8 cellular contexts compared by ENCODE assay signal in the genomic region with DNA sequence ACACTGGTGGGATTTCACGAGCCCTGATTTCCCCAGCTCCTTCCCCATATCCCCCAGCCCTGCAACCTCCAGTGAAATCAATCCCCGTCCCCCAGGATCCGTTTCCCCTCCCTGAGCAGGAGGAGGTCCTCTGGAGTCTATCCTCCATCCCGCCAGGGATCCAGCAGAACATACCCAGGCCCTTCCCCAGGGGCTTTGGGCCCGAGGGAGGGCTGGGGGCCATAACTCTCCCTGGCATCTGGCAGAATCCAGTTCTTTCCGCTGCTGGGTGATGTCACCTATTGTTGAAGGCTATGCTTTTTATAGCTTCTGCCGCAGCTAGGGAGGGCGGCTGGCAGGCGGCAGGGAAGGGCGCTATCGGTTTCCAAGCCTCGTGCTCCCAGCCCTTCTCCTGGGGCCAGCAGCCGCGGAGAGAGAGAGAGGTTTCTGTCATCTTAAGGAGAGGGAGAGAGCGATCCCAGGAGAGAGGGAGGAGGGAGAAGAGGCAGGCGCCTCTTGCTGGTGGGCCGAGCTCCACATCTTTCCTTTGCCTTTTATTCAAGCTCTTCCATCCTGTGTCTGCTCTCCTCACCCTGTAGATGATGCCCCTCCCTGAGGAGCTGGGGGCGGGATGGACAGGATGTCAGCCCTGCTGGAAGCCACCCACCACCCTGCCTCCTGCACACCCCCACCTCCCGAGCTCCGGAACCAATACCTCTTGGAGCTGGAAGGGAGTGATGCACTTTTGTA.
DNase-seq lines count a peak whose midpoint lies in the region; ATAC-seq and TF ChIP-seq lines count a peak whose summit lies in the region.

No MANE protein-coding gene starts in this region.

- H3K4me1 ChIP-seq in H9 (ENCODE audit: insufficient read depth, low read length) = no peaks in the 10 kb centered on the region; the same call in 1 of the 2 replicates
- H3K4me1 ChIP-seq in RWPE2 (ENCODE audit: insufficient read depth, poor library complexity, severe bottlenecking) = no peaks in the 10 kb centered on the region
- H3K4me1 ChIP-seq in rectal smooth muscle tissue (ENCODE audit: control insufficient read depth, insufficient read depth, low read length) = peaks cover 10% of the 10 kb centered on the region

- H3K9ac ChIP-seq in H9 (ENCODE audit: extremely low read depth, insufficient read length, low read length) = no peak overlapping the region
- H3K9ac ChIP-seq in rectal smooth muscle tissue (ENCODE audit: low read length) = no peak overlapping the region

- H3K27me3 Mint-ChIP-seq in H9 (ENCODE audit: low read depth) (peaks cover 2% of the 10 kb centered on the region), T-helper 17 cell (peaks cover 40% of the 10 kb centered on the region)
- H3K27me3 Mint-ChIP-seq in activated CD4-positive, alpha-beta T cell treated with anti-CD3 and anti-CD28 coated beads for 36 hours = no peaks in the 10 kb centered on the region

- H3K18ac ChIP-seq in H9 (ENCODE audit: insufficient read length, low read depth, low read length) = peak overlapping the region; percentile 0

- intact Hi-C loops in cardiac septum (cut with DNase I) = loop anchor here (10.0 kb wide), 1 partner anchor 94 kb away; no protein-coding TSS in a partner anchor
- intact Hi-C loops in activated CD4-positive, alpha-beta T cell treated with anti-CD3 and anti-CD28 coated beads for 36 hours (cut with DNase I, micrococcal nuclease) = no loop called here

- peak; percentile 59 for DNase-seq in H9
- no peak for DNase-seq in RWPE2 (ENCODE audit: low spot score)
- DNase-seq in cardiac septum (ENCODE audit: low spot score) = peak; percentile 90
- DNase-seq in activated CD4-positive, alpha-beta T cell treated with anti-CD3 and anti-CD28 coated beads for 36 hours = no peak
- no peak for DNase-seq in T-helper 17 cell

- no peak overlapping the region for H4K8ac ChIP-seq in H9 (replicated peaks; ENCODE audit: insufficient read length, low read depth, low read length)

- H3K14ac ChIP-seq in H9 (ENCODE audit: insufficient read depth, low read length) = 0 out of 2 replicates have a peak overlapping the region, but pooled peaks have one; percentile 71

- H2BK15ac ChIP-seq in H9 (ENCODE audit: low read depth, low read length) = no peak overlapping the region

- H3K36me3 Mint-ChIP-seq in H9 (ENCODE audit: insufficient read depth in 1 of 3, low read depth in 3 of 3) (peaks cover 0 to 3% (median 0%) of the 10 kb centered on the region in 3 experiments; a peak in 4 of 7 replicates), T-helper 17 cell (ENCODE audit: low read depth) (peaks cover 3% of the 10 kb centered on the region)
- no peaks in the 10 kb centered on the region for H3K36me3 Mint-ChIP-seq in activated CD4-positive, alpha-beta T cell treated with anti-CD3 and anti-CD28 coated beads for 36 hours (ENCODE audit: low read depth)

- H2AFZ ChIP-seq in H9 (ENCODE audit: low read length) = no peak overlapping the region

- H3K36me3 ChIP-seq in RWPE2 (ENCODE audit: low read depth) = no peaks in the 10 kb centered on the region
- no peaks in the 10 kb centered on the region for H3K36me3 ChIP-seq in rectal smooth muscle tissue (ENCODE audit: control insufficient read depth, insufficient read depth, low read length)

- H3K9me3 ChIP-seq in H9 (ENCODE audit: control insufficient read depth, low read depth, low read length) (no peaks in the 10 kb centered on the region), RWPE2 (ENCODE audit: severe bottlenecking) (no peaks in the 10 kb centered on the region), T-helper 17 cell (ENCODE audit: control insufficient read depth, low read length, poor library complexity, severe bottlenecking) (no peaks in the 10 kb centered on the region)

- ATAC-seq in RWPE2 (ENCODE audit: low read depth) (peak; percentile 22; the same call in 2 of the 3 replicates), GM18873 (IDR thresholded peaks at IDR 0.05; ENCODE audit: low FRiP score, unreplicated experiment) (no peak), T-helper 17 cell (no peak), GM21367 (IDR thresholded peaks at IDR 0.05; ENCODE audit: unreplicated experiment) (no peak)
- no peak for ATAC-seq in activated CD4-positive, alpha-beta T cell treated with anti-CD3 and anti-CD28 coated beads for 36 hours

- no peaks in the 10 kb centered on the region for H3K23me2 ChIP-seq in H9 (ENCODE audit: insufficient read length, low read depth, low read length, poor library complexity, severe bottlenecking)

- H2BK5ac ChIP-seq in H9 (ENCODE audit: insufficient read length, low read length) = no peak overlapping the region

- CTCF ChIA-PET in activated CD4-positive, alpha-beta T cell treated with anti-CD3 and anti-CD28 coated beads for 36 hours (lab: Charles Lee) = interaction anchor here (0.5 to 0.6 kb wide), 2 partner anchors 175 to 249 kb away, joined by 3 read pairs; no protein-coding TSS in a partner anchor

- H2BK12ac ChIP-seq in H9 (ENCODE audit: insufficient read length, low read depth, low read length) = no peak overlapping the region

- no peaks in the 10 kb centered on the region for H4K20me1 ChIP-seq in H9 (ENCODE audit: control insufficient read depth, insufficient read depth, insufficient read length)

- H3K4me3 Mint-ChIP-seq in H9 (peak overlapping the region; percentile 24 to 60), T-helper 17 cell (no peak overlapping the region)
- no peak overlapping the region for H3K4me3 Mint-ChIP-seq in activated CD4-positive, alpha-beta T cell treated with anti-CD3 and anti-CD28 coated beads for 36 hours

- H3K79me1 ChIP-seq in H9 (ENCODE audit: insufficient read depth, low read depth, low read length, poor library complexity, severe bottlenecking) = no peaks in the 10 kb centered on the region

- no peak overlapping the region for H3K4me2 ChIP-seq in H9 (ENCODE audit: insufficient read depth, insufficient read length, low read length)

- H3K27me3 ChIP-seq in H9 (ENCODE audit: insufficient read depth, low read length) (no peaks in the 10 kb centered on the region), RWPE2 (ENCODE audit: insufficient read depth, poor library complexity, severe bottlenecking) (no peaks in the 10 kb centered on the region), rectal smooth muscle tissue (ENCODE audit: control insufficient read depth, insufficient read depth, low read length) (no peaks in the 10 kb centered on the region)

- H3K27ac ChIP-seq in H9 (ENCODE audit: insufficient read length, low read depth, low read length) (no peak overlapping the region), RWPE2 (ENCODE audit: poor library complexity, severe bottlenecking) (no peak overlapping the region), rectal smooth muscle tissue (ENCODE audit: low read depth, low read length) (peak overlapping the region; percentile 77)

- no peak for TF ChIP-seq CTCF in H9 (conservative IDR thresholded peaks at IDR 0.05)
- no peak for TF ChIP-seq CTCF in RWPE2 (IDR thresholded peaks at IDR 0.05; ENCODE audit: poor library complexity, severe bottlenecking)

- no peak overlapping the region for H2BK20ac ChIP-seq in H9 (ENCODE audit: low read depth, low read length, poor library complexity, severe bottlenecking)

- no peak overlapping the region for H4K5ac ChIP-seq in H9 (ENCODE audit: insufficient read length, low read depth, low read length)

- no peak overlapping the region for H4K91ac ChIP-seq in H9 (ENCODE audit: insufficient read length, low read depth, low read length)

- no peak overlapping the region for H3T11ph ChIP-seq in H9 (ENCODE audit: low read length)

- no peak overlapping the region for H3K23ac ChIP-seq in H9 (ENCODE audit: insufficient read length, low read depth, low read length)

- no peak overlapping the region for H2AK5ac ChIP-seq in H9 (ENCODE audit: insufficient read length, low read length)

- H3K27ac Mint-ChIP-seq in H9 (peak overlapping the region in 2 of 3 experiments; percentile 39 to 57; a peak in 3 of 7 replicates), T-helper 17 cell (no peak overlapping the region)
- no peak overlapping the region for H3K27ac Mint-ChIP-seq in activated CD4-positive, alpha-beta T cell treated with anti-CD3 and anti-CD28 coated beads for 36 hours

- no peaks in the 10 kb centered on the region for H3K79me2 ChIP-seq in H9 (ENCODE audit: insufficient read depth, low read length)

- H3K4me1 Mint-ChIP-seq in H9 (peaks cover 16 to 44% of the 10 kb centered on the region in 2 experiments), T-helper 17 cell (no peaks in the 10 kb centered on the region)
- H3K4me1 Mint-ChIP-seq in activated CD4-positive, alpha-beta T cell treated with anti-CD3 and anti-CD28 coated beads for 36 hours = no peaks in the 10 kb centered on the region

- H3K56ac ChIP-seq in H9 (ENCODE audit: insufficient read length, low read depth, low read length) = no peak overlapping the region

- WGBS in H9 (ENCODE audit: extremely low coverage, insufficient read length, low lambda C conversion rate) = no CpG with 5 or more reads among the region's 20 CpGs

- H3K4ac ChIP-seq in H9 (ENCODE audit: low read depth, low read length) = no peak overlapping the region

- H3K4me3 ChIP-seq in RWPE2 (ENCODE audit: severe bottlenecking) = no peak overlapping the region
- peak overlapping the region; percentile 25 for H3K4me3 ChIP-seq in rectal smooth muscle tissue (ENCODE audit: low read length)

- POLR2A ChIA-PET in activated CD4-positive, alpha-beta T cell treated with anti-CD3 and anti-CD28 coated beads for 36 hours (lab: Charles Lee) = no interaction called here

- no peak overlapping the region for H2BK120ac ChIP-seq in H9 (ENCODE audit: low read depth, low read length, poor library complexity, severe bottlenecking)

- H3K9me3 Mint-ChIP-seq in H9 = no peaks in the 10 kb centered on the region; a peak in 2 of 5 replicates
- H3K9me3 Mint-ChIP-seq in activated CD4-positive, alpha-beta T cell treated with anti-CD3 and anti-CD28 coated beads for 36 hours (ENCODE audit: low read depth) = no peaks in the 10 kb centered on the region

Comparison
In these comparisons a context has a peak if more than half of its experiments do, and no peak if none do; other contexts are left out.
1. DNase-seq: peak in H9 (single experiment) and cardiac septum (single experiment); none in RWPE2 (single experiment), activated CD4-positive, alpha-beta T cell treated with anti-CD3 and anti-CD28 coated beads for 36 hours (single experiment) and T-helper 17 cell (0 of 3).
2. H3K27ac Mint-ChIP-seq: peak in H9 (2 of 3); none in activated CD4-positive, alpha-beta T cell treated with anti-CD3 and anti-CD28 coated beads for 36 hours (single experiment) and T-helper 17 cell (single experiment).
3. H3K4me3 Mint-ChIP-seq: peak in H9 (2 of 2); none in activated CD4-positive, alpha-beta T cell treated with anti-CD3 and anti-CD28 coated beads for 36 hours (single experiment) and T-helper 17 cell (single experiment).